18 cellular contexts compared by ENCODE assay signal in the genomic region with DNA sequence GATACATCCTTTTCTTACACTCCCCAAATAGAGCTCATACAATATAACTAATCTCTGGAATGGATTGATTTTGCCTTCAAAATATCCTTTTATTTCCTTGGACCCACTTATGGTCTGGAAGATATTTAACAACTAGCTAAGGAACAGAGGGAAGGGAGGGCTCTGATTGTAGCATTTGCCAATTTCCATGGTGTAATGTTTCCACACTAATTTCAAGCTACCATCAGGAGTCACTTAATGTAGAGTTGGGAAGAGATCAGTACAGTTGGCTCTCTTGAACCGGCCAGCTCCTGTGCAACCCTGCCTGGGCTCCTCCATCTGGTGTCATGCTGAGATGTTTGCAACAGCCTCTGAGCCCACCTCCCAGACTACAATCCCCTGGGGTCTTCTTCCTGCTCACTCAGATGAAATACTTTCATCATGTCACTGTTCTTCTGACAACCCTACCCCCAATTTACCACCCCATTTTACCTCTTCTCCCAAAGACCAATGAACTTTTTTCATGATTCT. TPM values are rescaled to one million over a fixed set of nuclear protein-coding genes. Genes with fewer than 3 reads are reported as not detected.
DNase-seq lines count a peak whose midpoint lies in the region; ATAC-seq and TF ChIP-seq lines count a peak whose summit lies in the region.
"Had no signal": no experiment of that assay in that cellular context is flagged by ENCODE, and none has a peak within 500 bp of the region (broad histone marks: within the 10 kb centered on the region; RNA-seq: fewer than 3 reads in every experiment).

No MANE protein-coding gene starts in this region.

- peak overlapping the region; percentile 48 for H3K9ac ChIP-seq in fibroblast of lung (ENCODE audit: insufficient read depth, low read length)
- peak overlapping the region; percentile 80 for H3K9ac ChIP-seq in skeletal muscle satellite cell (ENCODE audit: low read depth, low read length)

- no peak overlapping the region for H3K4me3 Mint-ChIP-seq in GM23338
- no peak overlapping the region for H3K4me3 Mint-ChIP-seq in activated CD4-positive, alpha-beta T cell treated with anti-CD3 and anti-CD28 coated beads, Interleukin-2, amount 10 ng/mL, durations not matched to agents 7 days and 5 days
- H3K4me3 Mint-ChIP-seq: CD4-positive, alpha-beta memory T cell; T-helper 17 cell had no signal

- CTCF ChIA-PET in activated CD4-positive, alpha-beta T cell treated with anti-CD3 and anti-CD28 coated beads, Interleukin-2, amount 10 ng/mL, durations not matched to agents 7 days and 5 days (lab: Charles Lee) = no interaction called here

- H3F3A ChIP-seq in GM23338 (replicated peaks; ENCODE audit: low read depth) = no peaks in the 10 kb centered on the region

- H3K36me3 Mint-ChIP-seq in GM23338 (ENCODE audit: low read depth) = no peaks in the 10 kb centered on the region
- no peaks in the 10 kb centered on the region for H3K36me3 Mint-ChIP-seq in activated CD4-positive, alpha-beta T cell treated with anti-CD3 and anti-CD28 coated beads, Interleukin-2, amount 10 ng/mL, durations not matched to agents 7 days and 5 days (ENCODE audit: low read depth)
- H3K36me3 Mint-ChIP-seq: CD4-positive, alpha-beta memory T cell had no signal

- H3K36me3 ChIP-seq in GM23338 (ENCODE audit: insufficient read depth) (no peaks in the 10 kb centered on the region), SJSA1 (no peaks in the 10 kb centered on the region), fibroblast of lung (ENCODE audit: control insufficient read depth, insufficient read depth, low read length) (no peaks in the 10 kb centered on the region), skeletal muscle satellite cell (ENCODE audit: insufficient read depth, low read length) (no peaks in the 10 kb centered on the region)

- ATAC-seq in GM23338 (no peak), HG03378 (IDR thresholded peaks at IDR 0.05; ENCODE audit: unreplicated experiment) (no peak)
- ATAC-seq: mucosa of descending colon, T-helper 17 cell had no signal

- no peaks in the 10 kb centered on the region for H3K79me2 ChIP-seq in GM23338 (replicated peaks; ENCODE audit: insufficient read depth)
- H3K79me2 ChIP-seq in fibroblast of lung (ENCODE audit: control insufficient read depth, insufficient read depth, low read length) = no peaks in the 10 kb centered on the region
- H3K79me2 ChIP-seq: hepatocyte had no signal

- peaks cover 14% of the 10 kb centered on the region for H3K4me1 Mint-ChIP-seq in GM23338
- H3K4me1 Mint-ChIP-seq in activated CD4-positive, alpha-beta T cell treated with anti-CD3 and anti-CD28 coated beads, Interleukin-2, amount 10 ng/mL, durations not matched to agents 7 days and 5 days = peaks cover 16% of the 10 kb centered on the region
- H3K4me1 Mint-ChIP-seq: CD4-positive, alpha-beta memory T cell had no signal

- H3K27ac Mint-ChIP-seq in GM23338 = no peak overlapping the region
- H3K27ac Mint-ChIP-seq in activated CD4-positive, alpha-beta T cell treated with anti-CD3 and anti-CD28 coated beads, Interleukin-2, amount 10 ng/mL, durations not matched to agents 7 days and 5 days = no peak overlapping the region
- H3K27ac Mint-ChIP-seq: CD4-positive, alpha-beta memory T cell; T-helper 17 cell had no signal

- H3K27ac ChIP-seq in GM23338 (ENCODE audit: low read depth) = no peak overlapping the region
- H3K27ac ChIP-seq in SJSA1 = peak overlapping the region; percentile 87
- H3K27ac ChIP-seq in fibroblast of lung (ENCODE audit: insufficient read depth, low read length) = peak overlapping the region; percentile 78
- H3K27ac ChIP-seq: hepatocyte, HL-60 had no signal

- H3K9me3 Mint-ChIP-seq in GM23338 = no peaks in the 10 kb centered on the region
- H3K9me3 Mint-ChIP-seq in activated CD4-positive, alpha-beta T cell treated with anti-CD3 and anti-CD28 coated beads, Interleukin-2, amount 10 ng/mL, durations not matched to agents 7 days and 5 days = no peaks in the 10 kb centered on the region
- H3K9me3 Mint-ChIP-seq: CD4-positive, alpha-beta memory T cell had no signal

- H3K27me3 Mint-ChIP-seq in GM23338 (ENCODE audit: insufficient read depth, low read depth, poor library complexity) = peaks cover 2% of the 10 kb centered on the region
- peaks cover 45% of the 10 kb centered on the region for H3K27me3 Mint-ChIP-seq in activated CD4-positive, alpha-beta T cell treated with anti-CD3 and anti-CD28 coated beads, Interleukin-2, amount 10 ng/mL, durations not matched to agents 7 days and 5 days
- H3K27me3 Mint-ChIP-seq: CD4-positive, alpha-beta memory T cell had no signal

- no peak for TF ChIP-seq CTCF in GM23338 (conservative IDR thresholded peaks at IDR 0.05; ENCODE audit: low read depth in 2 of 2)
- no peak for TF ChIP-seq CTCF in fibroblast of lung (conservative IDR thresholded peaks at IDR 0.05 in 1 of 2, IDR thresholded peaks at IDR 0.05 in 1 of 2; ENCODE audit: low read depth in 1 of 2, low read length in 2 of 2)

- POLR2A ChIA-PET in activated CD4-positive, alpha-beta T cell treated with anti-CD3 and anti-CD28 coated beads, Interleukin-2, amount 10 ng/mL, durations not matched to agents 7 days and 5 days (lab: Charles Lee) = no interaction called here

- no peaks in the 10 kb centered on the region for H3K27me3 ChIP-seq in GM23338 (ENCODE audit: insufficient read depth)
- H3K27me3 ChIP-seq in SJSA1 (replicated peaks) = no peaks in the 10 kb centered on the region
- H3K27me3 ChIP-seq in fibroblast of lung (ENCODE audit: control insufficient read depth, insufficient read depth, low read length) = no peaks in the 10 kb centered on the region
- no peaks in the 10 kb centered on the region for H3K27me3 ChIP-seq in skeletal muscle satellite cell (ENCODE audit: control insufficient read depth, insufficient read depth, low read length)
- H3K27me3 ChIP-seq: hepatocyte had no signal

- no peak overlapping the region for H3K4me2 ChIP-seq in GM23338
- no peak overlapping the region for H3K4me2 ChIP-seq in fibroblast of lung (ENCODE audit: extremely low read depth, insufficient read depth, low read length)
- H3K4me2 ChIP-seq in skeletal muscle satellite cell (ENCODE audit: low read length) = peak overlapping the region; percentile 57
- H3K4me2 ChIP-seq: hepatocyte had no signal

- H3K4me1 ChIP-seq in GM23338 (ENCODE audit: insufficient read depth) (peaks cover 11% of the 10 kb centered on the region), SJSA1 (replicated peaks) (peaks cover 52% of the 10 kb centered on the region), fibroblast of lung (ENCODE audit: control insufficient read depth, extremely low read depth, insufficient read depth, low read length) (peaks cover 18% of the 10 kb centered on the region), skeletal muscle satellite cell (ENCODE audit: control insufficient read depth, insufficient read depth, low read length) (peaks cover 38% of the 10 kb centered on the region)

- H4K20me1 ChIP-seq in GM23338 (replicated peaks; ENCODE audit: insufficient read depth) = no peaks in the 10 kb centered on the region
- H4K20me1 ChIP-seq in fibroblast of lung (ENCODE audit: control insufficient read depth, extremely low read depth, insufficient read depth, low read length) = no peaks in the 10 kb centered on the region

- DNase-seq in GM23338 (ENCODE audit: low spot score) (no peak), SJSA1 (ENCODE audit: low read depth in 1 of 2, low spot score in 2 of 2) (no peak), fibroblast of lung (ENCODE audit: low read depth in 2 of 2) (peak in 1 of 2 donors; percentile 45), SK-N-DZ (ENCODE audit: low spot score) (no peak)
- DNase-seq in activated CD4-positive, alpha-beta T cell treated with anti-CD3 and anti-CD28 coated beads, Interleukin-2, amount 10 ng/mL, durations not matched to agents 7 days and 5 days = no peak
- DNase-seq: CD4-positive, alpha-beta memory T cell; cortex of kidney; mucosa of descending colon; NCI-H1092; NCI-H774; occipital lobe; small intestine; T-helper 17 cell; trophoblast cell had no signal

- H2AFZ ChIP-seq in GM23338 (peak overlapping the region; percentile 38; the same call in 1 of the 2 replicates), fibroblast of lung (ENCODE audit: low read length) (no peak overlapping the region)
- H2AFZ ChIP-seq: hepatocyte had no signal

- H3K4me3 ChIP-seq in GM23338 = no peak overlapping the region
- no peak overlapping the region for H3K4me3 ChIP-seq in SJSA1
- H3K4me3 ChIP-seq in fibroblast of lung (replicated peaks in 1 of 4; ENCODE audit: control extremely low read depth in 1 of 4, insufficient read depth in 1 of 4, low read depth in 3 of 4, low read length in 4 of 4) = no peak overlapping the region
- H3K4me3 ChIP-seq in skeletal muscle satellite cell (ENCODE audit: low read length) = no peak overlapping the region
- H3K4me3 ChIP-seq: hepatocyte, mucosa of descending colon had no signal

- H3K9me3 ChIP-seq in SJSA1 (replicated peaks) = no peaks in the 10 kb centered on the region
- no peaks in the 10 kb centered on the region for H3K9me3 ChIP-seq in fibroblast of lung (ENCODE audit: control insufficient read depth, insufficient read depth, low read depth, low read length)
- H3K9me3 ChIP-seq in skeletal muscle satellite cell (replicated peaks; ENCODE audit: low read length) = no peaks in the 10 kb centered on the region
- H3K9me3 ChIP-seq: mucosa of descending colon had no signal

- peaks cover 14% of the 10 kb centered on the region for H3K9me2 ChIP-seq in GM23338 (ENCODE audit: insufficient read depth)

RNA-seq across cellular contexts. Expression of gene IL6, which starts 8.0 kb away (rescaled TPM):
- total RNA-seq in GM23338 (2014; rRNA removed; shearing (Covaris generic)) = not detected in 2 replicates
- 0.40 and 1.6 TPM in 2 replicates for polyA plus RNA-seq in GM23338 (2016; fragmentation: Nextera tagmentation; extraction: Ambion mirVana)
- total RNA-seq in SJSA1 (2014; rRNA removed; shearing (Covaris generic)) = 3.3 and 5.8 TPM in 2 replicates
- total RNA-seq in fibroblast of lung = 22.1 and 33.7 TPM in 2 replicates
- polyA plus RNA-seq in fibroblast of lung = 20.2 and 32.1 TPM in 2 replicates
- 14.4 and 28.1 TPM in 2 replicates for polyA plus RNA-seq in fibroblast of lung (2012)
- 17.2 and 22.0 TPM in 2 replicates for polyA minus RNA-seq in fibroblast of lung (ENCODE audit: low replicate concordance)
- 5.6 and 7.2 TPM in 2 replicates for total RNA-seq in skeletal muscle satellite cell (2012; rRNA removed)
- under 1 TPM; 0.67 to 0.92 TPM for total RNA-seq in activated CD4-positive, alpha-beta T cell treated with anti-CD3 and anti-CD28 coated beads, Interleukin-2, amount 10 ng/mL, durations not matched to agents 7 days and 5 days
- polyA plus RNA-seq in SK-N-DZ (2014; cell fraction: cytosol; rRNA removed) = not detected in 2 replicates
- polyA plus RNA-seq in SK-N-DZ (2014; cell fraction: nucleus; rRNA removed) = not detected in 2 replicates
- total RNA-seq: CD4-positive, alpha-beta memory T cell; occipital lobe had no signal
- polyA plus RNA-seq: CD4-positive, alpha-beta memory T cell had no signal
